Comparison of ENCODE assay signal across 22 cellular contexts in the genomic region with DNA sequence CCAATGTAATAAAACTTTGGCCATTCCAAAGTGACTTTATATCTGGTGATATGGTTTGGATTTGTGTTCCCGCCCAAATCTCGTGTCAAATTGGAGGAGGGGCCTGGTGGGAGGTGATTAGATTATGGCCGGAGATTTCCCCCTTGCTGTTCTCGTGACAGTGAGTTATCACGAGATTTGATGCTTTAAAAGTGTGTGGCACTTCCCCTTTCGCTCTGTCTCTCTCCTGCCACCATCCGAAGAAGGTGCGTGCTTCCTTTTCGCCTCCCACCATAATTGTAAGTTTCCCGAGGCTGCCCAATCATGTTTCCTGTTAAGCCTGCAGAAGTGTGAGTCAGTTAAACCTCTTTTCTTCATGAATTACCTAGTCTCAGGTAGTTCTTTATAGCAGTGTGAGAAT. TPM values are rescaled to one million over a fixed set of nuclear protein-coding genes. Genes with fewer than 3 reads are reported as not detected.
A peak's percentile ranks its signal among the peaks of the same experiment; 100 is the strongest.
DNase-seq lines count a peak whose midpoint lies in the region; ATAC-seq, FAIRE-seq and TF ChIP-seq lines count a peak whose summit lies in the region.
"Had no signal": no experiment of that assay in that cellular context is flagged by ENCODE, and none has a peak within 500 bp of the region (broad histone marks: within the 10 kb centered on the region; RNA-seq: fewer than 3 reads in every experiment).

No MANE protein-coding gene starts in this region.

- H3K4me2 ChIP-seq in K562 (ENCODE audit: insufficient read depth, low read length), result no peak overlapping the region
- H3K4me2 ChIP-seq: PC-9, SK-N-SH had no signal

- TF ChIP-seq EP300 in K562 (IDR thresholded peaks at IDR 0.05; ENCODE audit: low read length), result no peak

- ATAC-seq in K562 (no peak), HG03571 (IDR thresholded peaks at IDR 0.05; ENCODE audit: unreplicated experiment) (no peak)

- no peak for TF ChIP-seq RAD21 in K562 (CRISPR knock-in tag; conservative IDR thresholded peaks at IDR 0.05 in 1 of 2, IDR thresholded peaks at IDR 0.05 in 1 of 2)

- no peak overlapping the region for H3K9ac ChIP-seq in K562 (ENCODE audit: insufficient read depth in 1 of 2, low read depth in 2 of 2, low read length in 2 of 2)
- H3K9ac ChIP-seq: SK-N-SH had no signal

- no peak overlapping the region for H3K27ac ChIP-seq in K562 (ENCODE audit: extremely low read depth, low read depth, low read length)
- H3K27ac ChIP-seq in temporal lobe (ENCODE audit: low read depth, low read length), result peak overlapping the region; percentile 100

- no peak for FAIRE-seq in K562 (lab: Jason Lieb, UNC)

- CTCF ChIA-PET in K562 (lab: Yijun Ruan, JAX; ENCODE audit: low intra/inter-chr PET ratio), result no interaction called here

- H3K9me1 ChIP-seq in K562 (ENCODE audit: control insufficient read depth, insufficient read depth, low read length), result no peaks in the 10 kb centered on the region

- H3K9me3 ChIP-seq in K562 (replicated peaks; ENCODE audit: control insufficient read depth, insufficient read depth, low read depth, low read length), result no peaks in the 10 kb centered on the region
- H3K9me3 ChIP-seq: BE2C, SK-N-SH had no signal

- intact Hi-C loops in K562 (cut with micrococcal nuclease), result no loop called here

- POLR2A ChIA-PET in K562 (lab: Yijun Ruan, JAX), result no interaction called here

- no peaks in the 10 kb centered on the region for H3K27me3 ChIP-seq in K562 (ENCODE audit: control insufficient read depth in 2 of 2, insufficient read depth in 2 of 2, low read length in 2 of 2)

- DNase-seq in Jurkat, Clone E6-1 (ENCODE audit: low read depth, low spot score), result peak; percentile 2
- DNase-seq in NB4 (ENCODE audit: low read depth) (peak; percentile 4), K562 (ENCODE audit: extremely low read depth in 1 of 4, low spot score in 3 of 4) (peak in 1 of 4 experiments; percentile 5), superior temporal gyrus (ENCODE audit: extremely low spot score) (no peak), OCI-M2 (lab: John Stamatoyannopoulos, UW; ENCODE audit: unreplicated experiment) (no peak)
- DNase-seq: BE2C; CD4-positive, CD25-positive, alpha-beta regulatory T cell; EL; GF-D8; H7; KG1; NCI-H1694; NCI-H2081; NCI-H2171; NCI-H524 treated with DMSO at 0.1 percent for 48 hours; NCI-H82; PC-9; RPMI8226; SHP77 treated with DMSO at 0.1 percent for 48 hours; SK-N-SH had no signal

- in situ Hi-C loops in K562 (cut with MboI), result no loop called here

- TF ChIP-seq POLR2A in NB4 (IDR thresholded peaks at IDR 0.05; ENCODE audit: extremely low read depth, insufficient read length) (no peak), K562 (conservative IDR thresholded peaks at IDR 0.05) (no peak)

- no peaks in the 10 kb centered on the region for H3K79me2 ChIP-seq in K562 (ENCODE audit: control insufficient read depth, insufficient read depth, low read length)

- H4K20me1 ChIP-seq in K562 (replicated peaks; ENCODE audit: control insufficient read depth, insufficient read depth, low read length), result no peaks in the 10 kb centered on the region

- no peaks in the 10 kb centered on the region for H3K36me3 ChIP-seq in K562 (ENCODE audit: control insufficient read depth, insufficient read depth, low read length)
- H3K36me3 ChIP-seq: BE2C had no signal

- no peak overlapping the region for H2AFZ ChIP-seq in K562 (ENCODE audit: low read depth, low read length)

- H3K4me3 ChIP-seq in Jurkat, Clone E6-1 (ENCODE audit: low read length), result no peak overlapping the region
- H3K4me3 ChIP-seq in NB4 (ENCODE audit: low read depth, low read length) (no peak overlapping the region), K562 (no peak overlapping the region)
- H3K4me3 ChIP-seq: PC-9 had no signal

- no peak for TF ChIP-seq CTCF in NB4 (IDR thresholded peaks at IDR 0.05; ENCODE audit: low read depth, low read length)
- no peak for TF ChIP-seq CTCF in K562 (IDR thresholded peaks at IDR 0.05 in 2 of 3, conservative IDR thresholded peaks at IDR 0.05 in 1 of 3; ENCODE audit: insufficient read depth in 2 of 3, low read depth in 1 of 3, low read length in 3 of 3)

- WGBS in K562 (ENCODE audit: insufficient coverage, low coverage, missing lambda C conversion rate), result 2% methylated on average over 9 of the region's 10 CpGs

- BruUV-seq in K562 (replicated peaks; lab: Mats Ljungman, UMichigan), result no TSS peak

- no peaks in the 10 kb centered on the region for H3K4me1 ChIP-seq in K562 (replicated peaks in 1 of 2; ENCODE audit: control insufficient read depth in 2 of 2, insufficient read depth in 2 of 2, low read length in 2 of 2)
- H3K4me1 ChIP-seq: BE2C had no signal

TF ChIP-seq in K562, 482 proteins besides CTCF, POLR2A, EP300 and RAD21:
- TF ChIP-seq CHD2 (IDR thresholded peaks at IDR 0.05; ENCODE audit: low read depth, low read length) (peak; percentile 31; the same call in 1 of the 2 replicates), SPI1 (IDR thresholded peaks at IDR 0.05; ENCODE audit: borderline replicate concordance, low read depth, low read length) (peak; percentile 75), HMG20A (CRISPR knock-in tag; conservative IDR thresholded peaks at IDR 0.05) (no peak), POLR2H (tag; IDR thresholded peaks at IDR 0.05; ENCODE audit: low read depth) (peak; percentile 26; the same call in 1 of the 2 replicates)

RNA-seq across cellular contexts. Expression of gene NALCN, which starts 9.3 kb away (rescaled TPM):
- polyA plus RNA-seq in Jurkat, Clone E6-1 (2012; ENCODE audit: insufficient read depth, insufficient read length), result not detected
- total RNA-seq in K562 (2011; cell fraction: chromatin; rRNA removed; ENCODE audit: low replicate concordance), result not detected in 2 replicates
- total RNA-seq in K562 (2011; cell fraction: nucleolus; rRNA removed), result not detected in 2 replicates
- not detected in 2 replicates for total RNA-seq in K562 (2011; cell fraction: nucleoplasm; rRNA removed)
- total RNA-seq in K562 (2014; rRNA removed) (not detected in 2 replicates), K562 (2014; rRNA removed; fragmentation: Illumina TruSeq; extraction: Trizol) (not detected in 2 replicates), K562 (2015; rRNA removed; fragmentation: Illumina TruSeq; extraction: Trizol) (not detected in 2 replicates), K562 (2021) (not detected in 2 replicates), temporal lobe (27.8 TPM)
- polyA plus RNA-seq in K562 (2011; rRNA removed) (not detected in 2 replicates), K562 (2014; fragmentation: Illumina TruSeq; extraction: Trizol) (not detected in 2 replicates), K562 (2014; fragmentation: Nextera tagmentation; extraction: Ambion mirVana) (not detected), K562 (2014; rRNA removed) (not detected in 2 replicates)
- polyA plus RNA-seq in K562 (2011; cell fraction: cytosol; rRNA removed), result not detected in 2 replicates
- not detected in 2 replicates for polyA plus RNA-seq in K562 (2011; cell fraction: nucleus; rRNA removed)
- not detected in 2 replicates for polyA plus RNA-seq in K562 (2012)
- polyA minus RNA-seq in K562 (2011; rRNA and poly(A)+ RNA removed), result not detected in 2 replicates
- not detected in 2 replicates for polyA minus RNA-seq in K562 (2011; cell fraction: cytosol; rRNA and poly(A)+ RNA removed)
- not detected in 2 replicates for polyA minus RNA-seq in K562 (2011; cell fraction: nucleus; rRNA and poly(A)+ RNA removed)
- total RNA-seq: CD4-positive, CD25-positive, alpha-beta regulatory T cell had no signal
- polyA plus RNA-seq: CD4-positive, CD25-positive, alpha-beta regulatory T cell had no signal

RNA-seq across cellular contexts. Expression of gene ITGBL1, which starts 26.9 kb away (rescaled TPM):
- not detected for polyA plus RNA-seq in Jurkat, Clone E6-1 (2012; ENCODE audit: insufficient read depth, insufficient read length)
- total RNA-seq in K562 (2011; cell fraction: chromatin; rRNA removed; ENCODE audit: low replicate concordance), result 0.39 and 1.8 TPM in 2 replicates
- total RNA-seq in K562 (2011; cell fraction: nucleolus; rRNA removed), result 0.50 and 0.79 TPM in 2 replicates
- 0.46 and 0.95 TPM in 2 replicates for total RNA-seq in K562 (2011; cell fraction: nucleoplasm; rRNA removed)
- 0.57 and 0.73 TPM in 2 replicates for total RNA-seq in K562 (2014; rRNA removed)
- total RNA-seq in K562 (2014; rRNA removed; fragmentation: Illumina TruSeq; extraction: Trizol), result 0.29 and 0.33 TPM in 2 replicates
- 0.26 and 0.36 TPM in 2 replicates for total RNA-seq in K562 (2015; rRNA removed; fragmentation: Illumina TruSeq; extraction: Trizol)
- 0.20 and 0.33 TPM in 2 replicates for total RNA-seq in K562 (2021)
- 0.04 TPM in 2 replicates for polyA plus RNA-seq in K562 (2011; rRNA removed)
- polyA plus RNA-seq in K562 (2011; cell fraction: cytosol; rRNA removed), result 0.10 TPM in 1 of 2 replicates, not detected in the other
- 0.10 and 0.18 TPM in 2 replicates for polyA plus RNA-seq in K562 (2011; cell fraction: nucleus; rRNA removed)
- polyA plus RNA-seq in K562 (2012), result 0.31 and 0.69 TPM in 2 replicates
- polyA plus RNA-seq in K562 (2014; fragmentation: Illumina TruSeq; extraction: Trizol), result 0.25 and 0.26 TPM in 2 replicates
- polyA plus RNA-seq in K562 (2014; fragmentation: Nextera tagmentation; extraction: Ambion mirVana), result under 1 TPM in 1 of 2 experiments, not detected in 1; 0.10 TPM
- 0.32 and 0.53 TPM in 2 replicates for polyA plus RNA-seq in K562 (2014; rRNA removed)
- 0.46 TPM in 1 of 2 replicates, not detected in the other for polyA minus RNA-seq in K562 (2011; rRNA and poly(A)+ RNA removed)
- not detected in 2 replicates for polyA minus RNA-seq in K562 (2011; cell fraction: cytosol; rRNA and poly(A)+ RNA removed)
- polyA minus RNA-seq in K562 (2011; cell fraction: nucleus; rRNA and poly(A)+ RNA removed), result 0.27 and 0.33 TPM in 2 replicates
- total RNA-seq in temporal lobe, result 2.2 TPM
- total RNA-seq: CD4-positive, CD25-positive, alpha-beta regulatory T cell had no signal
- polyA plus RNA-seq: CD4-positive, CD25-positive, alpha-beta regulatory T cell had no signal

Comparison
In these comparisons a context has a peak if more than half of its experiments do, and no peak if none do; other contexts are left out.
1. DNase-seq: peak in Jurkat, Clone E6-1 (single experiment) and NB4 (single experiment); none in superior temporal gyrus (single experiment) and OCI-M2 (single experiment).
2. RNA of gene NALCN, which starts 9.3 kb away (total RNA-seq): 27.8 TPM in temporal lobe (single experiment); not detected in K562; every median in the first group is over 10 times any median in the second.